In the genomic region with DNA sequence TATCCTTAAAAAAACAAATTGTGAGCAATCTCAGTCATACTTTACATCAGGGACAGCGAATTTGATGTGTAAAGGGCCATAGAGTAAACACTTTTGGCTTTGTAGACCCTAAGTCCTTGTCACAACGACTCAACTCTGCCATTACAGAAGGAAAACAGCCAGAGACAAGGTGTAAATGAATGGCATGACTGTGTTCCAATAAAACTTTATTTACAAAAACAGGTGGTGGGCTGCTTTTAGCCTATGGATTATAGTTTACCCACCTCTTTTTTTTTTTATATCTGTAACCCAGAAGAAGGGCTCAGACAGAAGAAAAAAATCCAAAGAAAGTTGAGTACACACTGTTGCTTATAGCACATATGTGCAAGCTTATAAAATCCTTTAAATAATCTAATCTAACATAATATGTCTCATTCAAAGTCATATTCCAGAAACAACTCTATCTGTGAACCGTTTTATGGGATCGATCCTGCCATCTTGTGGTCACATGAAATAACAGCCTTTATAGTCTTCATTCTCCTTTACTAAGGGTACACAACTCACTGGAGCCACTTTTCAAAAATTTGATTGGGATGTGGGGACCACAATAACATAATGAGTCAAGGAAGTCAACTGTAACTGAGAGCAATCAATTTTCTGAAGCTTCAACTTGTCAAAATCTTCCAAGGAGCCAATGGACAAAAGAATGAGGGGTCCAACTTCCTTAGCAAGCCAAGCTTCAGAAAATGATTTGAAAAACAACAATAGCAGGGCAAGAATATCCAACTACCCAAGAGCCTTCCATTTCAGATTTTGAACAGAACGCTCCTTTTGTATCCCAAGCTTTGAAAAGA, we compare ENCODE assay signal across 8 cellular contexts.
DNase-seq lines count a peak whose midpoint lies in the region; ATAC-seq and TF ChIP-seq lines count a peak whose summit lies in the region.

No MANE protein-coding gene starts in this region.

- H3K27me3 Mint-ChIP-seq in activated naive CD8-positive, alpha-beta T cell treated with anti-CD3 and anti-CD28 coated beads for 36 hours = no peaks in the 10 kb centered on the region

- TF ChIP-seq CTCF in GM12865 (IDR thresholded peaks at IDR 0.05; ENCODE audit: insufficient read depth, low read depth, low read length, missing control alignments) (peak; percentile 34), upper lobe of right lung (IDR thresholded peaks at IDR 0.05) (peak; percentile 64)

- H3K4me3 Mint-ChIP-seq in activated naive CD8-positive, alpha-beta T cell treated with anti-CD3 and anti-CD28 coated beads for 36 hours = peak overlapping the region; percentile 93

- no peak overlapping the region for H4K8ac ChIP-seq in neuronal stem cell (ENCODE audit: low read depth, low read length)

- intact Hi-C loops in upper lobe of right lung (cut with DNase I) = loop anchor here (5.0 kb wide), 1 partner anchor 83 kb away; no protein-coding TSS in a partner anchor

- no peak overlapping the region for H3K27ac ChIP-seq in upper lobe of right lung
- no peak overlapping the region for H3K27ac ChIP-seq in neuronal stem cell (replicated peaks; ENCODE audit: low read length)

- H3K36me3 Mint-ChIP-seq in activated naive CD8-positive, alpha-beta T cell treated with anti-CD3 and anti-CD28 coated beads for 36 hours = peaks cover 26% of the 10 kb centered on the region

- WGBS in neuronal stem cell (ENCODE audit: extremely low coverage in 2 of 2, insufficient read length in 2 of 2, insufficient replicate concordance in 1 of 2), 2 donors = no CpG with 5 or more reads among the region's 5 CpGs

- H3K36me3 ChIP-seq in upper lobe of right lung (no peaks in the 10 kb centered on the region), neuronal stem cell (replicated peaks in 1 of 2; ENCODE audit: control insufficient read depth in 2 of 2, insufficient read depth in 2 of 2, low read length in 2 of 2) (peaks cover 5 to 28% of the 10 kb centered on the region in 2 donors)

- H3K27ac Mint-ChIP-seq in activated naive CD8-positive, alpha-beta T cell treated with anti-CD3 and anti-CD28 coated beads for 36 hours = peak overlapping the region; percentile 98

- H2AK5ac ChIP-seq in neuronal stem cell (ENCODE audit: low read depth, low read length) = no peak overlapping the region

- no peak overlapping the region for H2BK5ac ChIP-seq in neuronal stem cell (ENCODE audit: low read length)

- no peak overlapping the region for H2BK120ac ChIP-seq in neuronal stem cell (ENCODE audit: low read depth, low read length)

- H3K4me1 ChIP-seq in upper lobe of right lung (peaks cover 10% of the 10 kb centered on the region), neuronal stem cell (ENCODE audit: control insufficient read depth in 2 of 2, insufficient read depth in 1 of 2, low read depth in 1 of 2, low read length in 2 of 2) (no peaks in the 10 kb centered on the region)

- H2AFZ ChIP-seq in neuronal stem cell (ENCODE audit: low read length) = no peak overlapping the region

- DNase-seq in AG08396 (ENCODE audit: low spot score) = peak; percentile 39
- DNase-seq in GM12865 (ENCODE audit: low read depth) = peak; percentile 41
- DNase-seq in NCI-H2107 treated with DMSO at 0.1 percent for 48 hours (lab: John Stamatoyannopoulos, UW; ENCODE audit: unreplicated experiment) = peak; percentile 32
- no peak for DNase-seq in activated naive CD8-positive, alpha-beta T cell treated with anti-CD3 and anti-CD28 coated beads for 36 hours
- peak; percentile 21 for DNase-seq in hepatic stellate cell (ENCODE audit: low spot score)
- no peak for DNase-seq in upper lobe of right lung
- DNase-seq in neuronal stem cell (ENCODE audit: low spot score) = no peak

- no peak overlapping the region for H3K14ac ChIP-seq in neuronal stem cell (ENCODE audit: low read length)

- H3K4ac ChIP-seq in neuronal stem cell (ENCODE audit: low read length) = no peak overlapping the region

- H3K9ac ChIP-seq in neuronal stem cell (ENCODE audit: low read depth, low read length, poor library complexity) = no peak overlapping the region

- no peak overlapping the region for H3K4me2 ChIP-seq in neuronal stem cell (ENCODE audit: insufficient read depth, low read length, poor library complexity, severe bottlenecking)

- ATAC-seq in upper lobe of right lung = peak; percentile 54
- ATAC-seq in GM21576 (IDR thresholded peaks at IDR 0.05; ENCODE audit: unreplicated experiment) = no peak

- peaks cover 3% of the 10 kb centered on the region for H3K9me3 Mint-ChIP-seq in activated naive CD8-positive, alpha-beta T cell treated with anti-CD3 and anti-CD28 coated beads for 36 hours

- H3K9me3 ChIP-seq in upper lobe of right lung (no peaks in the 10 kb centered on the region), neuronal stem cell (replicated peaks in 1 of 2; ENCODE audit: control insufficient read depth in 2 of 2, insufficient read depth in 1 of 2, low read depth in 1 of 2, low read length in 2 of 2) (no peaks in the 10 kb centered on the region)

- no peak overlapping the region for H4K91ac ChIP-seq in neuronal stem cell (ENCODE audit: low read depth, low read length, poor library complexity)

- no peak overlapping the region for H2BK15ac ChIP-seq in neuronal stem cell (ENCODE audit: low read length)

- no peak overlapping the region for H3K23ac ChIP-seq in neuronal stem cell (ENCODE audit: low read depth, low read length, poor library complexity)

- no peak overlapping the region for H2BK12ac ChIP-seq in neuronal stem cell (ENCODE audit: low read length)

- H3K27me3 ChIP-seq in upper lobe of right lung (no peaks in the 10 kb centered on the region), neuronal stem cell (ENCODE audit: control insufficient read depth in 3 of 3, insufficient read depth in 3 of 3, low read depth in 1 of 3, low read length in 3 of 3) (no peaks in the 10 kb centered on the region)

- H3K18ac ChIP-seq in neuronal stem cell (ENCODE audit: low read length) = no peak overlapping the region

- H3K4me3 ChIP-seq in GM12865 (ENCODE audit: low read depth, low read length) (no peak overlapping the region), upper lobe of right lung (no peak overlapping the region), neuronal stem cell (ENCODE audit: low read length in 2 of 2) (no peak overlapping the region)

- no peaks in the 10 kb centered on the region for H3K79me1 ChIP-seq in neuronal stem cell (ENCODE audit: low read depth, low read length)

- H3K4me1 Mint-ChIP-seq in activated naive CD8-positive, alpha-beta T cell treated with anti-CD3 and anti-CD28 coated beads for 36 hours = peaks cover 67% of the 10 kb centered on the region

Comparison
In these comparisons a context has a peak if more than half of its experiments do, and no peak if none do; other contexts are left out.
1. DNase-seq: peak in AG08396 (single experiment), GM12865 (single experiment), NCI-H2107 treated with DMSO at 0.1 percent for 48 hours (single experiment) and hepatic stellate cell (single experiment); none in activated naive CD8-positive, alpha-beta T cell treated with anti-CD3 and anti-CD28 coated beads for 36 hours (single experiment), upper lobe of right lung (single experiment) and neuronal stem cell (single experiment).